ENCODE assay signal across 1 cellular context in genomic region chr2:17752281-17752680, GRCh38.
TF ChIP-seq lines count a peak whose summit lies in the region.

No MANE protein-coding gene starts in this region.

TF ChIP-seq in H1, 55 proteins besides CTCF, POLR2A, EP300 and RAD21:
- TF ChIP-seq CBX8 (IDR thresholded peaks at IDR 0.05; ENCODE audit: borderline replicate concordance, low read depth, low read length): no peak
- no peak for TF ChIP-seq ATF3 (IDR thresholded peaks at IDR 0.05; ENCODE audit: insufficient read depth, low read depth, low read length)
- no peak for TF ChIP-seq NRF1 (IDR thresholded peaks at IDR 0.05; ENCODE audit: low read depth, low read length)
- TF ChIP-seq JUN (IDR thresholded peaks at IDR 0.05; ENCODE audit: low read depth, low read length): no peak
- no peak for TF ChIP-seq SUZ12 (IDR thresholded peaks at IDR 0.05; ENCODE audit: low read length)
- no peak for TF ChIP-seq ASH2L (IDR thresholded peaks at IDR 0.05; ENCODE audit: low read length)
- TF ChIP-seq SP1 (IDR thresholded peaks at IDR 0.05; ENCODE audit: low read depth, low read length): no peak
- TF ChIP-seq KDM5A (IDR thresholded peaks at IDR 0.05; ENCODE audit: low read length): no peak
- TF ChIP-seq E2F6 (IDR thresholded peaks at IDR 0.05): no peak
- no peak for TF ChIP-seq CEBPB (IDR thresholded peaks at IDR 0.05; ENCODE audit: low read depth, low read length)
